ENCODE assay signal across 1 cellular context in the genomic region with DNA sequence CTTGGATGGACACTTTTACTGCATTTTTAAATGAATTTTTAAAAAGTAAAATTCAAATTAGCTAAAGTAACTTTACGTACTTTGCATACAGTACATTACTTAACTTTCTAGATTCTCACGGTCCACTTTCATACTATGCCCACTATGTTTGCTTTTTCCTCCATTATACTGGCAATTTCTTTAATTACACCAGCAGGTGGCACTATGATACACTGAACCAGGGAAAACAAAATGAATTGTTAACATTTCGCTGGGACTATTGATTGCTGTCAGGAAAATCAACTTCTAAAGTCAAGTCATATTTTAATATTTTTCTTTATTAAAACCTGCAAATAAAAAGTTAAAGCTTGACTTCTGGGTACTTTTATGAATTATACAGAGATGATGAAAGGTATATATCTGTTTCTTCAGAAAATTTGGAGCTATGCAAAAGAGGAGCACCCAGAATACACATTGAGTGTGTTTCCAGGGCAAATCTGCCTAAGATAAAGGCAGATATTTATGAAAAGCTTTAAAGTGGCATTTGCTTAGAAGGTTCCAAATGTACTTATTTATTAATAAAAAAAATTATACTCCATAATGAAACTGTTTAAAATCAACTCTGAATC.
A peak's percentile ranks its signal among the peaks of the same experiment; 100 is the strongest.
TF ChIP-seq lines count a peak whose summit lies in the region.

No MANE protein-coding gene starts in this region.

TF ChIP-seq in K562, 482 proteins besides CTCF, POLR2A, EP300 and RAD21 (continued from another document):
- TF ChIP-seq, protein P1, sequence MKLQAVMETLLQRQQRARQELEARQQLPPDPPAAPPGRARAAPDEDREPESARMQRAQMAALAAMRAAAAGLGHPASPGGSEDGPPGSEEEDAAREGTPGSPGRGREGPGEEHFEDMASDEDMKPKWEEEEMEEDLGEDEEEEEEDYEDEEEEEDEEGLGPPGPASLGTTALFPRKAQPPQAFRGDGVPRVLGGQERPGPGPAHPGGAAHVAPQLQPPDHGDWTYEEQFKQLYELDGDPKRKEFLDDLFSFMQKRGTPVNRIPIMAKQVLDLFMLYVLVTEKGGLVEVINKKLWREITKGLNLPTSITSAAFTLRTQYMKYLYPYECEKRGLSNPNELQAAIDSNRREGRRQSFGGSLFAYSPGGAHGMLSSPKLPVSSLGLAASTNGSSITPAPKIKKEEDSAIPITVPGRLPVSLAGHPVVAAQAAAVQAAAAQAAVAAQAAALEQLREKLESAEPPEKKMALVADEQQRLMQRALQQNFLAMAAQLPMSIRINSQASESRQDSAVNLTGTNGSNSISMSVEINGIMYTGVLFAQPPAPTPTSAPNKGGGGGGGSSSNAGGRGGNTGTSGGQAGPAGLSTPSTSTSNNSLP (IDR thresholded peaks at IDR 0.05; ENCODE audit: borderline replicate concordance, low read depth, low read length), result peak; percentile 58; the same call in 1 of the 2 replicates
- TF ChIP-seq CBX3 (IDR thresholded peaks at IDR 0.05; ENCODE audit: borderline replicate concordance in 1 of 2, low read length in 2 of 2) (no peak), TCFL5 (CRISPR knock-in tag; conservative IDR thresholded peaks at IDR 0.05) (no peak), CCNT2 (IDR thresholded peaks at IDR 0.05; ENCODE audit: borderline replicate concordance, extremely low read depth, insufficient read length, low read depth, low read length) (no peak), POLR3G (IDR thresholded peaks at IDR 0.05; ENCODE audit: extremely low read depth, insufficient read length, insufficient replicate concordance) (no peak), KLF16 (IDR thresholded peaks at IDR 0.05) (no peak), SMC3 (conservative IDR thresholded peaks at IDR 0.05; ENCODE audit: insufficient read depth, low read depth, low read length) (0 out of 2 replicates have a peak, but pooled peaks have one; percentile 9), TAF1 (IDR thresholded peaks at IDR 0.05; ENCODE audit: control insufficient read depth, extremely low read depth, insufficient read depth, low read length, severe bottlenecking) (no peak), MIER1 (IDR thresholded peaks at IDR 0.05; ENCODE audit: low read depth) (no peak), MEF2A (IDR thresholded peaks at IDR 0.05; ENCODE audit: control insufficient read depth, low read depth, low read length) (no peak), PHF21A (IDR thresholded peaks at IDR 0.05; ENCODE audit: borderline replicate concordance, low read depth) (no peak)
- TF ChIP-seq, protein P2, sequence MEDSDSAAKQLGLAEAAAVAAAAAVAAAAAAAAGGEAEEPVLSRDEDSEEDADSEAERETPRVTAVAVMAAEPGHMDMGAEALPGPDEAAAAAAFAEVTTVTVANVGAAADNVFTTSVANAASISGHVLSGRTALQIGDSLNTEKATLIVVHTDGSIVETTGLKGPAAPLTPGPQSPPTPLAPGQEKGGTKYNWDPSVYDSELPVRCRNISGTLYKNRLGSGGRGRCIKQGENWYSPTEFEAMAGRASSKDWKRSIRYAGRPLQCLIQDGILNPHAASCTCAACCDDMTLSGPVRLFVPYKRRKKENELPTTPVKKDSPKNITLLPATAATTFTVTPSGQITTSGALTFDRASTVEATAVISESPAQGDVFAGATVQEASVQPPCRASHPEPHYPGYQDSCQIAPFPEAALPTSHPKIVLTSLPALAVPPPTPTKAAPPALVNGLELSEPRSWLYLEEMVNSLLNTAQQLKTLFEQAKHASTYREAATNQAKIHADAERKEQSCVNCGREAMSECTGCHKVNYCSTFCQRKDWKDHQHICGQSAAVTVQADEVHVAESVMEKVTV (CRISPR knock-in tag; IDR thresholded peaks at IDR 0.05), result peak; percentile 48; the same call in 1 of the 2 replicates
- TF ChIP-seq, protein P3, sequence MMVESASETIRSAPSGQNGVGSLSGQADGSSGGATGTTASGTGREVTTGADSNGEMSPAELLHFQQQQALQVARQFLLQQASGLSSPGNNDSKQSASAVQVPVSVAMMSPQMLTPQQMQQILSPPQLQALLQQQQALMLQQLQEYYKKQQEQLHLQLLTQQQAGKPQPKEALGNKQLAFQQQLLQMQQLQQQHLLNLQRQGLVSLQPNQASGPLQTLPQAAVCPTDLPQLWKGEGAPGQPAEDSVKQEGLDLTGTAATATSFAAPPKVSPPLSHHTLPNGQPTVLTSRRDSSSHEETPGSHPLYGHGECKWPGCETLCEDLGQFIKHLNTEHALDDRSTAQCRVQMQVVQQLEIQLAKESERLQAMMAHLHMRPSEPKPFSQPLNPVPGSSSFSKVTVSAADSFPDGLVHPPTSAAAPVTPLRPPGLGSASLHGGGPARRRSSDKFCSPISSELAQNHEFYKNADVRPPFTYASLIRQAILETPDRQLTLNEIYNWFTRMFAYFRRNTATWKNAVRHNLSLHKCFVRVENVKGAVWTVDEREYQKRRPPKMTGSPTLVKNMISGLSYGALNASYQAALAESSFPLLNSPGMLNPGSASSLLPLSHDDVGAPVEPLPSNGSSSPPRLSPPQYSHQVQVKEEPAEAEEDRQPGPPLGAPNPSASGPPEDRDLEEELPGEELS (CRISPR knock-in tag; IDR thresholded peaks at IDR 0.05; ENCODE audit: borderline replicate concordance), result no peak
- TF ChIP-seq, protein P4, sequence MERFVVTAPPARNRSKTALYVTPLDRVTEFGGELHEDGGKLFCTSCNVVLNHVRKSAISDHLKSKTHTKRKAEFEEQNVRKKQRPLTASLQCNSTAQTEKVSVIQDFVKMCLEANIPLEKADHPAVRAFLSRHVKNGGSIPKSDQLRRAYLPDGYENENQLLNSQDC (CRISPR knock-in tag; IDR thresholded peaks at IDR 0.05), result no peak
